Comparison of ENCODE assay signal across 1 cellular context in genomic region chr12:93625295-93625645, GRCh38.
TF ChIP-seq lines count a peak whose summit lies in the region.

No MANE protein-coding gene starts in this region.

TF ChIP-seq in GM12878, 131 proteins besides CTCF, POLR2A, EP300 and RAD21:
- TF ChIP-seq CBX5 (IDR thresholded peaks at IDR 0.05; ENCODE audit: low read depth) = 0 out of 2 replicates have a peak, but pooled peaks have one; percentile 4
